21 cellular contexts compared by ENCODE assay signal in the genomic region with DNA sequence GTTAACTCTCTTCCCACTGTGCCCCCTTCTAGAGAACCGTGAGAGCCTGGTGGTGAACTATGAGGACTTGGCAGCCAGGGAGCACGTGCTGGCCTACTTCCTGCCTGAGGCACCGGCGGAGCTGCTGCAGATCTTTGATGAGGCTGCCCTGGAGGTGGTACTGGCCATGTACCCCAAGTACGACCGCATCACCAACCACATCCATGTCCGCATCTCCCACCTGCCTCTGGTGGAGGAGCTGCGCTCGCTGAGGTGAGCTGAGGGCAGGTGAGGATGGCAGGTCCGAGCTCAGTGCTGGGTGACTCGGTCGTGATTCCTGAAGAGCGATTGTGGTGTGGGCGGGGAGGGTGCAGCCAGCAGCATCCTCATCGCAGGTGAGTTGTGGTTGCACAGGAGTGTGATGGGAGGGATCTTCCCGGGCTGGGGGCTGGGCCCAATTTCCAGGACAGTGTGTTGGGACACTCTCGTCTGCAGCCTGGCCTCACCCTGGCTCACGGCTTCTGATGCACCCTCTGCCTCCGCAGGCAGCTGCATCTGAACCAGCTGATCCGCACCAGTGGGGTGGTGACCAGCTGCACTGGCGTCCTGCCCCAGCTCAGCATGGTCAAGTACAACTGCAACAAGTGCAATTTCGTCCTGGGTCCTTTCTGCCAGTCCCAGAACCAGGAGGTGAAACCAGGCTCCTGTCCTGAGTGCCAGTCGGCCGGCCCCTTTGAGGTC. TPM values are rescaled to one million over a fixed set of nuclear protein-coding genes. Genes with fewer than 3 reads are reported as not detected.
DNase-seq lines count a peak whose midpoint lies in the region; ATAC-seq and TF ChIP-seq lines count a peak whose summit lies in the region.
"Had no signal": no experiment of that assay in that cellular context is flagged by ENCODE, and none has a peak within 500 bp of the region (broad histone marks: within the 10 kb centered on the region; RNA-seq: fewer than 3 reads in every experiment).

No MANE protein-coding gene starts in this region.

- no peaks in the 10 kb centered on the region for H4K20me1 ChIP-seq in PC-3 (ENCODE audit: low read length)

- no peak overlapping the region for H2AFZ ChIP-seq in PC-3 (ENCODE audit: low read length)
- H2AFZ ChIP-seq in trophoblast cell (ENCODE audit: insufficient read depth, low read length, poor library complexity) = no peak overlapping the region

- H4K91ac ChIP-seq in trophoblast cell (ENCODE audit: low read depth, low read length) = no peak overlapping the region

- H3K27ac ChIP-seq in PC-3 (ENCODE audit: low read length) (0 out of 2 replicates have a peak overlapping the region, but pooled peaks have one; percentile 25), trophoblast cell (ENCODE audit: low read depth, low read length) (no peak overlapping the region)

- BruUV-seq in PC-3 (replicated peaks; lab: Mats Ljungman, UMichigan) = no TSS peak

- no peak overlapping the region for H4K8ac ChIP-seq in trophoblast cell (ENCODE audit: low read depth, low read length)

- no peaks in the 10 kb centered on the region for H3K9me2 ChIP-seq in PC-3 (replicated peaks; ENCODE audit: low read length)

- no peak overlapping the region for H3K23ac ChIP-seq in trophoblast cell (ENCODE audit: low read length)

- no peak overlapping the region for H4K12ac ChIP-seq in trophoblast cell (ENCODE audit: low read depth, low read length)

- H3K27me3 ChIP-seq in PC-3 (ENCODE audit: low read length) (no peaks in the 10 kb centered on the region), trophoblast cell (ENCODE audit: insufficient read depth, low read length) (no peaks in the 10 kb centered on the region)

- ATAC-seq in Right ventricle myocardium inferior (no peak), left ventricle myocardium superior (no peak), PC-3 (no peak)

- H3K4me3 ChIP-seq in PC-3 (ENCODE audit: low read length) (no peak overlapping the region), trophoblast cell (ENCODE audit: low read depth, low read length) (no peak overlapping the region)

- H3K4me2 ChIP-seq in PC-3 (ENCODE audit: low read length) (no peak overlapping the region), trophoblast cell (ENCODE audit: low read length) (no peak overlapping the region)

- no peak overlapping the region for H2AK5ac ChIP-seq in trophoblast cell (ENCODE audit: low read length)

- peak; percentile 56 for DNase-seq in Right ventricle myocardium inferior (ENCODE audit: missing footprints)
- no peak for DNase-seq in left ventricle myocardium superior
- no peak for DNase-seq in PC-3
- DNase-seq in trophoblast cell = peak; percentile 47 to 62
- no peak for DNase-seq in NCI-H774 (lab: John Stamatoyannopoulos, UW)
- DNase-seq in T-helper 9 cell = no peak
- no peak for DNase-seq in NCI-H226
- DNase-seq: Caco-2; CD4-positive, alpha-beta T cell; H9; HFFc6; KBM-7; MM.1S; NCI-H1048; NCI-H1436; NCI-H1930; NCI-H345; NCI-H524; NCI-H82; OCI-M1; SHP77 had no signal

- H3K79me2 ChIP-seq in PC-3 (ENCODE audit: low read length) (peaks cover 16% of the 10 kb centered on the region), trophoblast cell (ENCODE audit: control insufficient read depth, insufficient read depth, low read length, poor library complexity) (no peaks in the 10 kb centered on the region)

- H3K79me1 ChIP-seq in trophoblast cell (ENCODE audit: low read length) = no peaks in the 10 kb centered on the region

- no CpG with 5 or more reads among the region's 24 CpGs for WGBS in trophoblast cell (ENCODE audit: extremely low coverage, insufficient coverage, insufficient read length)

- H3K4me1 ChIP-seq in PC-3 (ENCODE audit: insufficient read depth, low read length) (peaks cover 6% of the 10 kb centered on the region; the same call in 1 of the 2 replicates), trophoblast cell (ENCODE audit: control insufficient read depth in 1 of 2, insufficient read depth in 2 of 2, low read length in 2 of 2) (no peaks in the 10 kb centered on the region)
- H3K4me1 ChIP-seq: Caco-2 had no signal

- no peak overlapping the region for H3K18ac ChIP-seq in trophoblast cell (ENCODE audit: low read length)

- CTCF ChIA-PET in PC-3 (lab: Charles Lee) = no interaction called here

- H3K9ac ChIP-seq in PC-3 (ENCODE audit: low read length) (no peak overlapping the region), trophoblast cell (ENCODE audit: low read length) (no peak overlapping the region)

- intact Hi-C loops in Right ventricle myocardium inferior (cut with DNase I) (no loop called here), left ventricle myocardium superior (cut with micrococcal nuclease) (no loop called here), PC-3 (cut with micrococcal nuclease) (no loop called here)

- no peak overlapping the region for H2BK12ac ChIP-seq in trophoblast cell (ENCODE audit: low read length)

- no peak for TF ChIP-seq CTCF in PC-3 (conservative IDR thresholded peaks at IDR 0.05; ENCODE audit: low read depth, low read length)

- H3K14ac ChIP-seq in trophoblast cell (ENCODE audit: low read length) = no peak overlapping the region

- POLR2A ChIA-PET in PC-3 (lab: Charles Lee; ENCODE audit: unreplicated experiment) = interaction anchor here (0.6 kb wide), 1 partner anchor 132 kb away, joined by 7 read pairs; no protein-coding TSS in a partner anchor

- no peaks in the 10 kb centered on the region for H3F3A ChIP-seq in PC-3 (ENCODE audit: low read length, unreplicated experiment)

- no peak overlapping the region for H2BK5ac ChIP-seq in trophoblast cell (ENCODE audit: low read depth, low read length, poor library complexity)

- no peaks in the 10 kb centered on the region for H3K9me3 ChIP-seq in PC-3 (ENCODE audit: low read length)
- H3K9me3 ChIP-seq in trophoblast cell (ENCODE audit: insufficient read depth, low read depth, low read length) = peaks cover 2% of the 10 kb centered on the region
- H3K9me3 ChIP-seq: Caco-2 had no signal

- no peak overlapping the region for H3K4ac ChIP-seq in trophoblast cell (ENCODE audit: low read depth, low read length)

- peaks cover 46% of the 10 kb centered on the region for H3K36me3 ChIP-seq in PC-3 (ENCODE audit: low read depth, low read length)
- H3K36me3 ChIP-seq in trophoblast cell (ENCODE audit: control insufficient read depth in 1 of 2, insufficient read depth in 2 of 2, low read length in 2 of 2) = peaks cover 46 to 63% of the 10 kb centered on the region in 2 experiments

- H2BK120ac ChIP-seq in trophoblast cell (ENCODE audit: insufficient read depth, low read length, poor library complexity) = no peak overlapping the region

RNA-seq across cellular contexts. Expression of a gene that starts 8.0 kb away (rescaled TPM):
- total RNA-seq in Right ventricle myocardium inferior (6.9 TPM), left ventricle myocardium superior (8.7 TPM), PC-3 (2014; rRNA removed) (131 and 252 TPM in 2 replicates)
- polyA plus RNA-seq in trophoblast cell (2013) = 15.4 and 15.8 TPM in 2 replicates

RNA-seq across cellular contexts. Expression of a gene that starts 15.7 kb away (rescaled TPM):
- total RNA-seq in Right ventricle myocardium inferior (21.3 TPM), left ventricle myocardium superior (22.8 TPM), PC-3 (2014; rRNA removed) (25.7 and 34.0 TPM in 2 replicates)
- polyA plus RNA-seq in trophoblast cell (2013) = 11.5 and 13.0 TPM in 2 replicates

RNA-seq across cellular contexts. Expression of a gene that starts 22.7 kb away (rescaled TPM):
- total RNA-seq in Right ventricle myocardium inferior = 1.4 TPM
- 1.5 TPM for total RNA-seq in left ventricle myocardium superior
- 32.4 and 45.8 TPM in 2 replicates for total RNA-seq in PC-3 (2014; rRNA removed)
- polyA plus RNA-seq in trophoblast cell (2013) = 0.61 and 0.78 TPM in 2 replicates

Comparison
In these comparisons a context has a peak if more than half of its experiments do, and no peak if none do; other contexts are left out.
1. DNase-seq: peak in Right ventricle myocardium inferior (single experiment) and trophoblast cell (2 of 2); none in left ventricle myocardium superior (single experiment), PC-3 (single experiment), NCI-H774 (single experiment), T-helper 9 cell (single experiment) and NCI-H226 (single experiment).
2. RNA of a gene that starts 8.0 kb away (total RNA-seq): 131 to 252 TPM in PC-3; 8.7 TPM in left ventricle myocardium superior (single experiment) and 6.9 TPM in Right ventricle myocardium inferior (single experiment); every median in the first group is over 10 times any median in the second.
3. RNA of a gene that starts 22.7 kb away (total RNA-seq): 32.4 to 45.8 TPM in PC-3; 1.5 TPM in left ventricle myocardium superior (single experiment) and 1.4 TPM in Right ventricle myocardium inferior (single experiment); every median in the first group is over 10 times any median in the second.